8 cellular contexts compared by ENCODE assay signal in genomic region chr22:39496131-39496838, GRCh38. TPM values are rescaled to one million over a fixed set of nuclear protein-coding genes. Genes with fewer than 3 reads are reported as not detected.
A peak's percentile ranks its signal among the peaks of the same experiment; 100 is the strongest.
DNase-seq lines count a peak whose midpoint lies in the region; ATAC-seq and TF ChIP-seq lines count a peak whose summit lies in the region.

No MANE protein-coding gene starts in this region.

- H3K36me3 ChIP-seq in lower lobe of right lung: no peaks in the 10 kb centered on the region

- H3K4me3 ChIP-seq in coronary artery: no peak overlapping the region
- H3K4me3 ChIP-seq in lower lobe of right lung: no peak overlapping the region

- ATAC-seq in lower lobe of right lung (peak; percentile 83 to 84), GM18498 (IDR thresholded peaks at IDR 0.05; ENCODE audit: unreplicated experiment) (no peak)

- H3K4me1 ChIP-seq in lower lobe of right lung: peaks cover 54% of the 10 kb centered on the region

- H3K27me3 ChIP-seq in lower lobe of right lung (ENCODE audit: low read depth): no peaks in the 10 kb centered on the region

- no peaks in the 10 kb centered on the region for H3K9me3 ChIP-seq in lower lobe of right lung

- TF ChIP-seq CTCF in coronary artery (IDR thresholded peaks at IDR 0.05) (peak; percentile 61), lower lobe of right lung (IDR thresholded peaks at IDR 0.05) (peak; percentile 90)

- DNase-seq in NCI-H2081 (lab: John Stamatoyannopoulos, UW): peak; percentile 49 to 51
- DNase-seq in NCI-H2081 treated with DMSO at 0.1 percent for 48 hours (lab: John Stamatoyannopoulos, UW): no peak
- peak; percentile 42 for DNase-seq in NCI-H2107 (lab: John Stamatoyannopoulos, UW)
- DNase-seq in activated CD4-positive, alpha-beta T cell treated with anti-CD3 and anti-CD28 coated beads for 1 hour: peak; percentile 36
- DNase-seq in coronary artery (ENCODE audit: low spot score): no peak
- peak; percentile 83 for DNase-seq in lower lobe of right lung
- DNase-seq in stimulated activated CD4-positive, alpha-beta T cell treated with anti-CD3 and anti-CD28 coated beads, TNF-alpha, amount 100 ng/mL, for 48 hours (ENCODE audit: low read depth in 3 of 3): peak; percentile 38 to 49 (median 41)

- intact Hi-C loops in lower lobe of right lung (cut with DNase I): no loop called here

- H3K27ac ChIP-seq in coronary artery: peak overlapping the region in 1 of 2 donors; percentile 23
- peak overlapping the region; percentile 44 for H3K27ac ChIP-seq in lower lobe of right lung

RNA-seq across cellular contexts. Expression of gene MIEF1, which starts 5.8 kb away (rescaled TPM):
- 27.7 TPM for total RNA-seq in lower lobe of right lung

RNA-seq across cellular contexts. Expression of gene ATF4, which starts 24.1 kb away (rescaled TPM):
- total RNA-seq in lower lobe of right lung: 327 TPM

RNA-seq across cellular contexts. Expression of gene RPS19BP1, which starts 36.3 kb away (rescaled TPM):
- total RNA-seq in lower lobe of right lung: 67.9 TPM

RNA-seq across cellular contexts. Expression of gene MGAT3, which starts 39.5 kb away (rescaled TPM):
- 41.5 TPM for total RNA-seq in lower lobe of right lung

Comparison
In these comparisons a context has a peak if more than half of its experiments do, and no peak if none do; other contexts are left out.
1. DNase-seq: peak in NCI-H2081 (2 of 2), NCI-H2107 (single experiment), activated CD4-positive, alpha-beta T cell treated with anti-CD3 and anti-CD28 coated beads for 1 hour (single experiment), lower lobe of right lung (single experiment) and stimulated activated CD4-positive, alpha-beta T cell treated with anti-CD3 and anti-CD28 coated beads, TNF-alpha, amount 100 ng/mL, for 48 hours (3 of 3); none in NCI-H2081 treated with DMSO at 0.1 percent for 48 hours (single experiment) and coronary artery (single experiment).